Comparison of ENCODE assay signal across 17 cellular contexts in genomic region chr18:68284236-68284635, GRCh38.
"Had no signal": no experiment of that assay in that cellular context is flagged by ENCODE, and none has a peak within 500 bp of the region (broad histone marks: within the 10 kb centered on the region; RNA-seq: fewer than 3 reads in every experiment).

No MANE protein-coding gene starts in this region.

- DNase-seq: effector memory CD8-positive, alpha-beta T cell; gastrocnemius medialis; heart right ventricle; hypothalamus; kidney glomerular epithelial cell; mesendoderm; naive thymus-derived CD4-positive, alpha-beta T cell; nephron progenitor cell; sigmoid colon; small intestine; stimulated activated CD4-positive, alpha-beta T cell treated with anti-CD3 and anti-CD28 coated beads, Interleukin-12 subunit alpha, Interleukin-12 subunit beta, amount 100 ng/mL, for 4 hours; stimulated activated naive CD4-positive, alpha-beta T cell; trophoblast cell had no signal

- H3K27me3 ChIP-seq: esophagus muscularis mucosa, gastrocnemius medialis, heart right ventricle, neutrophil, right atrium auricular region, sigmoid colon had no signal

- H3K36me3 ChIP-seq: esophagus muscularis mucosa, gastrocnemius medialis, heart right ventricle, neutrophil, right atrium auricular region, sigmoid colon had no signal

- H3K4me1 ChIP-seq: esophagus muscularis mucosa, gastrocnemius medialis, heart right ventricle, right atrium auricular region, sigmoid colon had no signal

- H3K9me3 ChIP-seq: esophagus muscularis mucosa, gastrocnemius medialis, heart right ventricle, neutrophil, right atrium auricular region, sigmoid colon had no signal

- ATAC-seq: effector memory CD8-positive, alpha-beta T cell; gastrocnemius medialis; heart right ventricle; naive thymus-derived CD4-positive, alpha-beta T cell had no signal

- H3K4me3 ChIP-seq: esophagus muscularis mucosa, gastrocnemius medialis, heart right ventricle, right atrium auricular region, sigmoid colon had no signal

- H3K27ac ChIP-seq: epithelial cell of prostate, esophagus muscularis mucosa, gastrocnemius medialis, heart right ventricle, neutrophil, right atrium auricular region, sigmoid colon had no signal
